In genomic region chr22:31162015-31162765, GRCh38 we compare ENCODE assay signal across 11 cellular contexts. TPM values are rescaled to one million over a fixed set of nuclear protein-coding genes. Genes with fewer than 3 reads are reported as not detected.
DNase-seq lines count a peak whose midpoint lies in the region; FAIRE-seq and TF ChIP-seq lines count a peak whose summit lies in the region.
"Had no signal": no experiment of that assay in that cellular context is flagged by ENCODE, and none has a peak within 500 bp of the region (broad histone marks: within the 10 kb centered on the region; RNA-seq: fewer than 3 reads in every experiment).

No MANE protein-coding gene starts in this region.

- no peak for TF ChIP-seq CTCF in kidney (IDR thresholded peaks at IDR 0.05; ENCODE audit: borderline replicate concordance, extremely low read depth, insufficient read depth)
- peak; percentile 4 to 8 for TF ChIP-seq CTCF in suprapubic skin (IDR thresholded peaks at IDR 0.05)

- intact Hi-C loops in kidney (cut with DNase I): no loop called here

- peaks cover 11 to 13% of the 10 kb centered on the region in 2 donors for H3K4me1 ChIP-seq in kidney (ENCODE audit: control insufficient read depth in 1 of 2, insufficient read depth in 1 of 2, low read depth in 1 of 2, low read length in 2 of 2)
- H3K4me1 ChIP-seq in suprapubic skin: peaks cover 34% of the 10 kb centered on the region

- H3K36me3 ChIP-seq in kidney (ENCODE audit: control insufficient read depth in 1 of 2, insufficient read depth in 2 of 2, low read length in 2 of 2) (peaks cover 2 to 4% of the 10 kb centered on the region in 2 donors), suprapubic skin (peaks cover 11% of the 10 kb centered on the region)

- H3K4me3 ChIP-seq in kidney (ENCODE audit: low read length in 2 of 2): peak overlapping the region; percentile 88 to 99
- peak overlapping the region; percentile 86 for H3K4me3 ChIP-seq in suprapubic skin

- H3K9ac ChIP-seq in kidney (ENCODE audit: low read length in 2 of 2): peak overlapping the region in 1 of 2 donors; percentile 95

- peak overlapping the region; percentile 26 for H3K4me3 Mint-ChIP-seq in activated CD4-positive, alpha-beta T cell treated with anti-CD3 and anti-CD28 coated beads, Interleukin-2, amount 10 ng/mL, durations not matched to agents 7 days and 5 days
- H3K4me3 Mint-ChIP-seq in activated naive CD8-positive, alpha-beta T cell: peak overlapping the region; percentile 100

- no peak for FAIRE-seq in kidney (lab: Jason Lieb, UNC)

- peaks cover 8% of the 10 kb centered on the region for H3K27me3 Mint-ChIP-seq in activated CD4-positive, alpha-beta T cell treated with anti-CD3 and anti-CD28 coated beads, Interleukin-2, amount 10 ng/mL, durations not matched to agents 7 days and 5 days
- H3K27me3 Mint-ChIP-seq in activated naive CD8-positive, alpha-beta T cell: no peaks in the 10 kb centered on the region

- no peaks in the 10 kb centered on the region for H3K27me3 ChIP-seq in suprapubic skin
- H3K27me3 ChIP-seq: testis had no signal

- no peak for DNase-seq in activated CD4-positive, alpha-beta T cell treated with anti-CD3 and anti-CD28 coated beads, Interleukin-2, amount 10 ng/mL, durations not matched to agents 7 days and 5 days
- no peak for DNase-seq in activated CD4-positive, alpha-beta T cell treated with anti-CD3 and anti-CD28 coated beads for 48 hours
- DNase-seq in kidney: no peak
- DNase-seq in suprapubic skin (ENCODE audit: low spot score in 2 of 2): no peak
- DNase-seq in NK-92 (lab: John Stamatoyannopoulos, UW; ENCODE audit: unreplicated experiment): no peak
- no peak for DNase-seq in NCI-H2029 (lab: John Stamatoyannopoulos, UW)
- no peak for DNase-seq in NCI-H2171 (lab: John Stamatoyannopoulos, UW)
- DNase-seq: NCI-H345, testis had no signal

- CTCF ChIA-PET in activated CD4-positive, alpha-beta T cell treated with anti-CD3 and anti-CD28 coated beads, Interleukin-2, amount 10 ng/mL, durations not matched to agents 7 days and 5 days (lab: Charles Lee): interaction anchor here (0.6 to 1.2 kb wide), 3 partner anchors 13 to 240 kb away, joined by 4 read pairs; no protein-coding TSS in a partner anchor

- no peak for TF ChIP-seq EP300 in suprapubic skin (IDR thresholded peaks at IDR 0.05)

- H3K9me3 ChIP-seq in kidney (ENCODE audit: control insufficient read depth in 1 of 2, low read length in 2 of 2) (no peaks in the 10 kb centered on the region), suprapubic skin (no peaks in the 10 kb centered on the region)
- H3K9me3 ChIP-seq: testis had no signal

- H3K27ac Mint-ChIP-seq in activated CD4-positive, alpha-beta T cell treated with anti-CD3 and anti-CD28 coated beads, Interleukin-2, amount 10 ng/mL, durations not matched to agents 7 days and 5 days: no peak overlapping the region
- H3K27ac Mint-ChIP-seq in activated naive CD8-positive, alpha-beta T cell: peak overlapping the region; percentile 83

- no peaks in the 10 kb centered on the region for H3K9me3 Mint-ChIP-seq in activated CD4-positive, alpha-beta T cell treated with anti-CD3 and anti-CD28 coated beads, Interleukin-2, amount 10 ng/mL, durations not matched to agents 7 days and 5 days
- H3K9me3 Mint-ChIP-seq in activated naive CD8-positive, alpha-beta T cell (ENCODE audit: low read depth): no peaks in the 10 kb centered on the region

- WGBS in suprapubic skin: 22% methylated on average over 5 of the region's 5 CpGs

- H3K36me3 Mint-ChIP-seq in activated CD4-positive, alpha-beta T cell treated with anti-CD3 and anti-CD28 coated beads, Interleukin-2, amount 10 ng/mL, durations not matched to agents 7 days and 5 days (ENCODE audit: low read depth): peaks cover 11% of the 10 kb centered on the region
- peaks cover 5% of the 10 kb centered on the region for H3K36me3 Mint-ChIP-seq in activated naive CD8-positive, alpha-beta T cell

- POLR2A ChIA-PET in activated CD4-positive, alpha-beta T cell treated with anti-CD3 and anti-CD28 coated beads, Interleukin-2, amount 10 ng/mL, durations not matched to agents 7 days and 5 days (lab: Charles Lee): no interaction called here

- peaks cover 40% of the 10 kb centered on the region for H3K4me1 Mint-ChIP-seq in activated CD4-positive, alpha-beta T cell treated with anti-CD3 and anti-CD28 coated beads, Interleukin-2, amount 10 ng/mL, durations not matched to agents 7 days and 5 days
- peaks cover 47% of the 10 kb centered on the region for H3K4me1 Mint-ChIP-seq in activated naive CD8-positive, alpha-beta T cell (ENCODE audit: low read depth)

- H3K27ac ChIP-seq in kidney (ENCODE audit: low read depth in 2 of 2, low read length in 2 of 2) (peak overlapping the region in 1 of 2 donors; percentile 17), suprapubic skin (no peak overlapping the region)
- H3K27ac ChIP-seq: testis had no signal

- no peak for TF ChIP-seq POLR2A in suprapubic skin (IDR thresholded peaks at IDR 0.05)

RNA-seq across cellular contexts. Expression of gene RNF185, which starts 2.2 kb away (rescaled TPM):
- 10 to 100 TPM; 19.7 to 20.4 TPM for total RNA-seq in activated CD4-positive, alpha-beta T cell treated with anti-CD3 and anti-CD28 coated beads, Interleukin-2, amount 10 ng/mL, durations not matched to agents 7 days and 5 days
- total RNA-seq in kidney: 36.7 TPM
- polyA plus RNA-seq in kidney (ENCODE audit: insufficient read depth, low read depth, low replicate concordance): 50.8 TPM
- 10 to 100 TPM; 36.0 to 41.9 (median 38.9) TPM for total RNA-seq in suprapubic skin

RNA-seq across cellular contexts. Expression of gene PLA2G3, which starts 21.9 kb away (rescaled TPM):
- not detected for total RNA-seq in activated CD4-positive, alpha-beta T cell treated with anti-CD3 and anti-CD28 coated beads, Interleukin-2, amount 10 ng/mL, durations not matched to agents 7 days and 5 days
- total RNA-seq in kidney: not detected
- polyA plus RNA-seq in kidney (ENCODE audit: insufficient read depth, low read depth, low replicate concordance): 1.2 TPM
- total RNA-seq in suprapubic skin: 1 to 10 TPM; 3.1 to 9.5 (median 7.6) TPM
- total RNA-seq: H4 had no signal

RNA-seq across cellular contexts. Expression of gene INPP5J, which starts 39.4 kb away (rescaled TPM):
- total RNA-seq in activated CD4-positive, alpha-beta T cell treated with anti-CD3 and anti-CD28 coated beads, Interleukin-2, amount 10 ng/mL, durations not matched to agents 7 days and 5 days: not detected
- 6.2 TPM for total RNA-seq in kidney
- polyA plus RNA-seq in kidney (ENCODE audit: insufficient read depth, low read depth, low replicate concordance): 44.7 TPM
- 1 to 10 TPM in 3 of 4 donors, under 1 TPM in 1; 0.26 to 3.2 (median 2.5) TPM for total RNA-seq in suprapubic skin

RNA-seq across cellular contexts. Expression of gene LIMK2, which starts 49.9 kb away (rescaled TPM):
- total RNA-seq in activated CD4-positive, alpha-beta T cell treated with anti-CD3 and anti-CD28 coated beads, Interleukin-2, amount 10 ng/mL, durations not matched to agents 7 days and 5 days: 10 to 100 TPM; 48.6 to 54.5 TPM
- total RNA-seq in kidney (48.2 TPM), suprapubic skin (100 to 1,000 TPM; 103 to 229 (median 188) TPM)
- 20.3 TPM for polyA plus RNA-seq in kidney (ENCODE audit: insufficient read depth, low read depth, low replicate concordance)

RNA-seq across cellular contexts. Expression of gene SELENOM, which starts 54.8 kb away (rescaled TPM):
- total RNA-seq in activated CD4-positive, alpha-beta T cell treated with anti-CD3 and anti-CD28 coated beads, Interleukin-2, amount 10 ng/mL, durations not matched to agents 7 days and 5 days: 1 to 10 TPM; 2.1 to 2.2 TPM
- total RNA-seq in kidney: 154 TPM
- 291 TPM for polyA plus RNA-seq in kidney (ENCODE audit: insufficient read depth, low read depth, low replicate concordance)
- 10 to 100 TPM; 37.4 to 72.1 (median 56.0) TPM for total RNA-seq in suprapubic skin
